In genomic region chr16:62903961-62904502, GRCh38 we compare ENCODE assay signal across 1 cellular context.
TF ChIP-seq lines count a peak whose summit lies in the region.

No MANE protein-coding gene starts in this region.

TF ChIP-seq in HepG2, 621 proteins besides CTCF, POLR2A, EP300 and RAD21 (continued from another document):
- no peak for TF ChIP-seq ZNF101 (CRISPR knock-in tag; IDR thresholded peaks at IDR 0.05; ENCODE audit: borderline replicate concordance, low read depth)
- no peak for TF ChIP-seq RERE (CRISPR knock-in tag; IDR thresholded peaks at IDR 0.05; ENCODE audit: low read depth)
- TF ChIP-seq REXO4 (CRISPR knock-in tag; IDR thresholded peaks at IDR 0.05; ENCODE audit: borderline replicate concordance) = no peak
